Comparison of ENCODE assay signal across 8 cellular contexts in the genomic region with DNA sequence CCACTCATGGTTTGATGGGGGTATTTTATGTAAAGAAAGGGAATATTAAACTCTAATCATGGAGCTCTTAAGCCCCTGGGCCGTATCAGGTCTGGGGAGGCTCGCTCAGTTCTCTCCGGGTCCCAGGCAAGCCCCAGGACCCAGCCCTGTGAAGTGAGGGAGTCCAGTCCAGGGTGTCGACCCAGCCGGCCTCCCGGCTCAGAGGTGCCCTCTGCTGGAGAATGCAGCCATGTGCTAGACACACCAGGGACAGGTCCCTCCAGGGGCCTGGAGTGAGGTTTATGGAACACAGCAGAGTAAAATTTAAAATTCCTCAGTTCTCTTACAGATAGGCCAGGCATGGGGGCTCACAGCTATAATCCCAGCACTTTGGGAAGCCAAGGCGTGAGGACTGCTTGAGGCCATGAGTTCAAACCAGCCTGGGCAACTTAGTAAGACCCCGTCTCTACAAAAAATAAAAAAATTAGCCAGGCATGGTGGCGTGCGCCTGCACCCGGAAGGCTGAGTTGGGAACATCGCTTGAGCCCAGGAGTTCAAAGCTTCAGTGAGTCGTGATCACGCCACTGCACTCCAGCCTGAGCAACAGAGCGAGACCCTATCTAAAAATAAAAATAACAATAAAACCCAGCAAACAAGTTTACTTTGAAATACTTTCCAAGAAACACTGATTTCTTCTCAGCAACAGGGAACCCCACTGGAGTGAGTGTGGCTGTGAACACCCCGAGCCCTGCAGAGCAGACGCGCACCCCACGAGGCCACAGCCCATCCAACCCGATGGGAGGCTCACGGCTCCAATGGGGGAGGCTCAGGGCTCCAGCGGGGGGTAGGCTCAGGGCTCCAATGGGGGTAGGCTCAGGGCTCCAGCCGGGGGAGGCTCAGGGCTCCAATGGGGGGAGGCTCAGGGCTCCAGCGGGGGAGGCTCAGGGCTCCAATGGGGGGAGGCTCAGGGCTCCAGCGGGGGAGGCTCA.
DNase-seq lines count a peak whose midpoint lies in the region; ATAC-seq, FAIRE-seq and TF ChIP-seq lines count a peak whose summit lies in the region.

No MANE protein-coding gene starts in this region.

- H4K8ac ChIP-seq in H1 (ENCODE audit: extremely low read depth, insufficient read depth, low read length), result no peak overlapping the region

- H3K79me2 ChIP-seq in H1 (ENCODE audit: control insufficient read depth in 1 of 2, insufficient read depth in 2 of 2, low read length in 2 of 2), result peaks cover 0 to 38% of the 10 kb centered on the region in 2 experiments; a peak in 2 of 4 replicates

- no peak overlapping the region for H3K27ac ChIP-seq in AG04450 (ENCODE audit: low read depth, low read length)
- H3K27ac ChIP-seq in H1 (ENCODE audit: low read depth, low read length), result no peak overlapping the region

- POLR2A ChIA-PET in AG04450 (lab: Yijun Ruan, JAX), result no interaction called here
- POLR2A ChIA-PET in H1 (lab: Charles Lee; ENCODE audit: partially characterized antibody), result interaction anchor here (0.6 to 1.6 kb wide), 13 partner anchors 12 to 824 kb away, joined by 3 to 5 read pairs (median 3); no protein-coding TSS in a partner anchor

- peak overlapping the region; percentile 80; the same call in 1 of the 2 replicates for H2BK12ac ChIP-seq in H1 (ENCODE audit: low read depth, low read length)

- no peak overlapping the region for H3K9ac ChIP-seq in H1 (replicated peaks in 1 of 4; ENCODE audit: extremely low read depth in 1 of 4, low read depth in 3 of 4, low read length in 3 of 4)

- H3K23me2 ChIP-seq in H1 (ENCODE audit: low read depth, low read length), result peaks cover 2% of the 10 kb centered on the region; the same call in 1 of the 2 replicates

- no peak overlapping the region for H3K23ac ChIP-seq in H1 (ENCODE audit: insufficient read length)

- no peak for TF ChIP-seq EP300 in H1 (IDR thresholded peaks at IDR 0.05; ENCODE audit: borderline replicate concordance in 1 of 2, low read depth in 2 of 2, low read length in 2 of 2)

- TF ChIP-seq CTCF in AG04450 (IDR thresholded peaks at IDR 0.05; ENCODE audit: low read depth, low read length) (peak; percentile 88), GM13976 (IDR thresholded peaks at IDR 0.05; ENCODE audit: borderline replicate concordance, control extremely low read depth, extremely low read depth, insufficient read depth, missing control alignments) (peak; percentile 79), H1 (IDR thresholded peaks at IDR 0.05; ENCODE audit: control extremely low read depth in 1 of 3, insufficient read depth in 1 of 3, low read depth in 1 of 3, low read length in 3 of 3) (peak; percentile 89 to 92 (median 92))

- no peak overlapping the region for H2BK20ac ChIP-seq in H1 (ENCODE audit: low read length)

- H3K4ac ChIP-seq in H1 (replicated peaks; ENCODE audit: insufficient read length, low read depth, low read length), result no peak overlapping the region

- H2AFZ ChIP-seq in H1 (ENCODE audit: low read length), result no peak overlapping the region

- DNase-seq in AG04450 (ENCODE audit: low read depth, low spot score) (peak; percentile 21), GM13976 (ENCODE audit: low spot score) (peak; percentile 95), NCI-H774 (lab: John Stamatoyannopoulos, UW) (peak; percentile 5), H1 (ENCODE audit: low read depth in 1 of 2, low spot score in 2 of 2) (peak; percentile 59 to 92), midbrain (lab: John Stamatoyannopoulos, UW) (peak; percentile 54)
- DNase-seq in activated CD8-positive, alpha-beta memory T cell treated with anti-CD3 and anti-CD28 coated beads for 24 hours, result peak; percentile 85
- DNase-seq in stimulated activated CD8-positive, alpha-beta memory T cell treated with anti-CD3 and anti-CD28 coated beads, Interleukin-7, amount 100 ng/mL, for 1 hour (ENCODE audit: low read depth in 2 of 2), result peak; percentile 30 to 49

- H4K20me1 ChIP-seq in H1 (replicated peaks in 1 of 2; ENCODE audit: control insufficient read depth in 1 of 2, insufficient read depth in 2 of 2, low read length in 2 of 2), result peaks cover 20 to 22% of the 10 kb centered on the region in 2 experiments

- no peaks in the 10 kb centered on the region; the same call in 1 of the 2 replicates for H3K9me3 ChIP-seq in AG04450 (ENCODE audit: control insufficient read depth, insufficient read depth, low read length)
- no peaks in the 10 kb centered on the region for H3K9me3 ChIP-seq in H1 (ENCODE audit: insufficient read depth in 2 of 2, low read depth in 1 of 2, low read length in 1 of 2)

- peak; percentile 50 to 72; a peak in 3 of 4 replicates for TF ChIP-seq RAD21 in H1 (IDR thresholded peaks at IDR 0.05 in 1 of 2, conservative IDR thresholded peaks at IDR 0.05 in 1 of 2; ENCODE audit: low read depth in 2 of 2, low read length in 2 of 2)

- in situ Hi-C loops in GM13976 (cut with MboI; ENCODE audit: low sequenced_read_pairs, unreplicated experiment), result no loop called here

- no peak overlapping the region for H2AK5ac ChIP-seq in H1 (ENCODE audit: low read depth, low read length)

- TF ChIP-seq POLR2A in H1 (IDR thresholded peaks at IDR 0.05; ENCODE audit: control extremely low read depth in 1 of 2, low read depth in 2 of 2, low read length in 2 of 2), result no peak

- H3K27me3 ChIP-seq in AG04450 (ENCODE audit: control insufficient read depth, insufficient read depth, low read length) (no peaks in the 10 kb centered on the region), H1 (replicated peaks in 1 of 4; ENCODE audit: control insufficient read depth in 3 of 4, extremely low read depth in 1 of 4, insufficient read depth in 3 of 4, low read length in 3 of 4) (no peaks in the 10 kb centered on the region)

- H3K79me1 ChIP-seq in H1 (ENCODE audit: low read depth, low read length), result peaks cover 7% of the 10 kb centered on the region

- H4K5ac ChIP-seq in H1 (ENCODE audit: insufficient read length, low read depth, low read length), result peak overlapping the region; percentile 31

- CTCF ChIA-PET in AG04450 (lab: Charles Lee) (interaction anchor here (0.6 to 2.9 kb wide), 18 partner anchors 8 to 440 kb away, joined by 3 to 18 read pairs (median 4); partner anchors contain the start of gene SPG7), H1 (lab: Charles Lee; ENCODE audit: partially characterized antibody) (interaction anchor here (0.7 to 3.7 kb wide), 31 partner anchors 8 to 1341 kb away, joined by 3 to 28 read pairs (median 4); no protein-coding TSS in a partner anchor)

- H3K4me2 ChIP-seq in H1 (ENCODE audit: insufficient read depth in 1 of 2, low read depth in 2 of 2, low read length in 2 of 2), result peak overlapping the region in 1 of 2 experiments; percentile 71; a peak in 1 of 4 replicates

- H2BK15ac ChIP-seq in H1 (ENCODE audit: low read length), result no peak overlapping the region; the same call in 1 of the 2 replicates

- no peak overlapping the region for H3K56ac ChIP-seq in H1 (replicated peaks; ENCODE audit: insufficient read length, low read depth, low read length)

- H2BK120ac ChIP-seq in H1 (replicated peaks; ENCODE audit: low read depth, low read length), result no peak overlapping the region

- no peak for FAIRE-seq in H1 (lab: Jason Lieb, UNC)

- H3K4me1 ChIP-seq in H1 (replicated peaks in 1 of 4; ENCODE audit: control insufficient read depth in 3 of 4, insufficient read depth in 4 of 4, low read length in 3 of 4), result peaks cover 16 to 47% (median 43%) of the 10 kb centered on the region in 4 experiments

- WGBS in H1 (ENCODE audit: extremely low coverage in 1 of 2, insufficient coverage in 1 of 2, insufficient read length in 1 of 2, insufficient replicate concordance in 2 of 2, low coverage in 1 of 2, low lambda C conversion rate in 2 of 2, missing lambda C conversion rate in 1 of 2), 2 experiments, result 76% methylated on average over 21 of the region's 25 CpGs; no CpG with 5 or more reads in 1 of the 2 experiments

- peak overlapping the region; percentile 88 for H4K91ac ChIP-seq in H1 (replicated peaks; ENCODE audit: insufficient read length, low read length)

- H3K36me3 ChIP-seq in H1 (ENCODE audit: control insufficient read depth in 2 of 4, insufficient read depth in 4 of 4, low read length in 3 of 4), result peaks cover 25 to 36% (median 29%) of the 10 kb centered on the region in 4 experiments

- H2BK5ac ChIP-seq in H1 (ENCODE audit: low read depth, low read length), result peak overlapping the region; percentile 84

- no peak overlapping the region for H3K4me3 ChIP-seq in AG04450 (ENCODE audit: low read depth, low read length)
- no peak overlapping the region for H3K4me3 ChIP-seq in H1 (ENCODE audit: extremely low read depth in 1 of 4, insufficient read depth in 2 of 4, low read depth in 3 of 4, low read length in 4 of 4)

- ATAC-seq in GM19035 (IDR thresholded peaks at IDR 0.05; ENCODE audit: unreplicated experiment), result no peak

- no peak overlapping the region for H3K18ac ChIP-seq in H1 (ENCODE audit: extremely low read depth, low read length)

- H3K14ac ChIP-seq in H1 (ENCODE audit: insufficient read length), result no peak overlapping the region

TF ChIP-seq in H1, 55 proteins besides CTCF, POLR2A, EP300 and RAD21 (continues in another document):
- TF ChIP-seq ATF2 (IDR thresholded peaks at IDR 0.05; ENCODE audit: low read length) (no peak), SP1 (IDR thresholded peaks at IDR 0.05; ENCODE audit: low read depth, low read length) (peak; percentile 94), SUZ12 (IDR thresholded peaks at IDR 0.05; ENCODE audit: low read length) (no peak), RXRA (IDR thresholded peaks at IDR 0.05; ENCODE audit: insufficient read depth, low read depth, low read length) (0 out of 2 replicates have a peak, but pooled peaks have one; percentile 32), EGR1 (IDR thresholded peaks at IDR 0.05; ENCODE audit: borderline replicate concordance, low read depth, low read length) (no peak), KDM1A (IDR thresholded peaks at IDR 0.05; ENCODE audit: borderline replicate concordance, low read length) (no peak), TAF1 (IDR thresholded peaks at IDR 0.05; ENCODE audit: low read depth, low read length) (no peak)
- TF ChIP-seq, protein P1, sequence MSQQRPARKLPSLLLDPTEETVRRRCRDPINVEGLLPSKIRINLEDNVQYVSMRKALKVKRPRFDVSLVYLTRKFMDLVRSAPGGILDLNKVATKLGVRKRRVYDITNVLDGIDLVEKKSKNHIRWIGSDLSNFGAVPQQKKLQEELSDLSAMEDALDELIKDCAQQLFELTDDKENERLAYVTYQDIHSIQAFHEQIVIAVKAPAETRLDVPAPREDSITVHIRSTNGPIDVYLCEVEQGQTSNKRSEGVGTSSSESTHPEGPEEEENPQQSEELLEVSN (IDR thresholded peaks at IDR 0.05), result no peak; the same call in 1 of the 2 replicates

Comparison
In these comparisons a context has a peak if more than half of its experiments do, and no peak if none do; other contexts are left out.
1. DNase-seq: peak in every context shown above with its lines; median percentile 95 in GM13976; 85 in activated CD8-positive, alpha-beta memory T cell treated with anti-CD3 and anti-CD28 coated beads for 24 hours; 76 in H1; 54 in midbrain; 40 in stimulated activated CD8-positive, alpha-beta memory T cell treated with anti-CD3 and anti-CD28 coated beads, Interleukin-7, amount 100 ng/mL, for 1 hour; 21 in AG04450; 5 in NCI-H774.